In the genomic region with DNA sequence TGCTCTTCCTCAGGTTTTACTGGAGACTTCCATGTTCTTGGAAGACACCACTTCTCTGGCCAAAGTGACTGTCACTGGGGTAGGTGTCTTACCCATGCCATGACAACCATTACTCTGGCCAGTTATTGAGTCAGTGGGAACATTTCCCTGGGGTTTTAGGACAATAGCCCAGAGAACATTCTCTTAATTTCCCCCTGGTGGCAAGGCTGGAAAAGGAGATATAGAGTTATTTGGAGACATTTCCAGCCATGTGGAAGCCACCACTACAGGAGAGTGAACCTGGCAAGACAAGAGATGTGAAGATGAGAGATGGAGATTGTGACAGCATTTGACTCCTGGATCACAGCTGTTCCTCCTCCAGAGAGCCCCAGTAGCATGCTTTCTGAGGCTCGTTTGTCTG, we compare ENCODE assay signal across 16 cellular contexts.
"Had no signal": no experiment of that assay in that cellular context is flagged by ENCODE, and none has a peak within 500 bp of the region (broad histone marks: within the 10 kb centered on the region; RNA-seq: fewer than 3 reads in every experiment).

No MANE protein-coding gene starts in this region.

- H3K27ac Mint-ChIP-seq: activated CD4-positive, alpha-beta memory T cell treated with anti-CD3 and anti-CD28 coated beads, Interleukin-2, amount 10 ng/mL, durations not matched to agents 7 days and 5 days; activated naive CD8-positive, alpha-beta T cell treated with anti-CD3 and anti-CD28 coated beads, Interleukin-2, amount 10 ng/mL, durations not matched to agents 7 days and 5 days; activated T-cell treated with anti-CD3 and anti-CD28 coated beads, Interleukin-2, amount 50 U/mL, for 72 hours; natural killer cell treated with Interleukin-12 subunit alpha and Interleukin-12 subunit beta and Interleukin-15 and Interleukin-18, amount 100 ng/mL, for 72 hours; stimulated activated naive CD8-positive, alpha-beta T cell treated with anti-CD3 and anti-CD28 coated beads, Interleukin-15, amount 100 ng/mL, for 72 hours; T-helper 2 cell treated with Interferon-gamma antibody and Interleukin-4, amounts not matched to agents 5 μg/mL and 100 μg/mL, for 36 hours had no signal

- H3K27me3 Mint-ChIP-seq: activated CD4-positive, alpha-beta memory T cell treated with anti-CD3 and anti-CD28 coated beads, Interleukin-2, amount 10 ng/mL, durations not matched to agents 7 days and 5 days; activated naive CD8-positive, alpha-beta T cell treated with anti-CD3 and anti-CD28 coated beads, Interleukin-2, amount 10 ng/mL, durations not matched to agents 7 days and 5 days; natural killer cell treated with Interleukin-12 subunit alpha and Interleukin-12 subunit beta and Interleukin-15 and Interleukin-18, amount 100 ng/mL, for 72 hours; stimulated activated naive CD8-positive, alpha-beta T cell treated with anti-CD3 and anti-CD28 coated beads, Interleukin-15, amount 100 ng/mL, for 72 hours had no signal

- DNase-seq: activated CD4-positive, alpha-beta memory T cell treated with anti-CD3 and anti-CD28 coated beads, Interleukin-2, amount 10 ng/mL, durations not matched to agents 7 days and 5 days; activated CD8-positive, alpha-beta memory T cell treated with anti-CD3 and anti-CD28 coated beads, Interleukin-2, amount 50 U/mL, for 4 hours; activated gamma-delta T cell treated with Interleukin-2 at 50 U/mL for 16 hours; activated naive CD8-positive, alpha-beta T cell treated with anti-CD3 and anti-CD28 coated beads, Interleukin-2, amount 10 ng/mL, durations not matched to agents 7 days and 5 days; activated T-cell treated with anti-CD3 and anti-CD28 coated beads, Interleukin-2, amount 50 U/mL, for 72 hours; anterior cingulate cortex; esophagus squamous epithelium; foreskin melanocyte; heart right ventricle; left lung; stimulated activated CD4-positive, alpha-beta T cell treated with anti-CD3 and anti-CD28 coated beads, Interleukin-15, amount 100 ng/mL, for 24 hours; stimulated activated CD4-positive, alpha-beta T cell treated with anti-CD3 and anti-CD28 coated beads, Interleukin-4, amount 100 ng/mL, for 24 hours; stimulated activated naive CD8-positive, alpha-beta T cell treated with anti-CD3 and anti-CD28 coated beads, Interleukin-15, amount 100 ng/mL, for 72 hours; testis had no signal

- H3K36me3 ChIP-seq: esophagus squamous epithelium, heart right ventricle had no signal

- H3K4me1 ChIP-seq: left lung, testis had no signal

- H3K36me3 Mint-ChIP-seq: activated naive CD8-positive, alpha-beta T cell treated with anti-CD3 and anti-CD28 coated beads, Interleukin-2, amount 10 ng/mL, durations not matched to agents 7 days and 5 days; natural killer cell treated with Interleukin-12 subunit alpha and Interleukin-12 subunit beta and Interleukin-15 and Interleukin-18, amount 100 ng/mL, for 72 hours had no signal

- H3K27ac ChIP-seq: esophagus squamous epithelium, heart right ventricle, left lung, testis had no signal

- H3K27me3 ChIP-seq: esophagus squamous epithelium, heart right ventricle, left lung, testis had no signal

- H3K9me3 Mint-ChIP-seq: activated CD4-positive, alpha-beta memory T cell treated with anti-CD3 and anti-CD28 coated beads, Interleukin-2, amount 10 ng/mL, durations not matched to agents 7 days and 5 days; activated naive CD8-positive, alpha-beta T cell treated with anti-CD3 and anti-CD28 coated beads, Interleukin-2, amount 10 ng/mL, durations not matched to agents 7 days and 5 days; activated T-cell treated with anti-CD3 and anti-CD28 coated beads, Interleukin-2, amount 50 U/mL, for 72 hours; natural killer cell treated with Interleukin-12 subunit alpha and Interleukin-12 subunit beta and Interleukin-15 and Interleukin-18, amount 100 ng/mL, for 72 hours; stimulated activated naive CD8-positive, alpha-beta T cell treated with anti-CD3 and anti-CD28 coated beads, Interleukin-15, amount 100 ng/mL, for 72 hours; T-helper 2 cell treated with Interferon-gamma antibody and Interleukin-4, amounts not matched to agents 5 μg/mL and 100 μg/mL, for 36 hours had no signal

- H3K4me3 Mint-ChIP-seq: activated CD4-positive, alpha-beta memory T cell treated with anti-CD3 and anti-CD28 coated beads, Interleukin-2, amount 10 ng/mL, durations not matched to agents 7 days and 5 days; activated naive CD8-positive, alpha-beta T cell treated with anti-CD3 and anti-CD28 coated beads, Interleukin-2, amount 10 ng/mL, durations not matched to agents 7 days and 5 days; activated T-cell treated with anti-CD3 and anti-CD28 coated beads, Interleukin-2, amount 50 U/mL, for 72 hours; natural killer cell treated with Interleukin-12 subunit alpha and Interleukin-12 subunit beta and Interleukin-15 and Interleukin-18, amount 100 ng/mL, for 72 hours; stimulated activated naive CD8-positive, alpha-beta T cell treated with anti-CD3 and anti-CD28 coated beads, Interleukin-15, amount 100 ng/mL, for 72 hours; T-helper 2 cell treated with Interferon-gamma antibody and Interleukin-4, amounts not matched to agents 5 μg/mL and 100 μg/mL, for 36 hours had no signal

- ATAC-seq: activated T-cell treated with anti-CD3 and anti-CD28 coated beads, Interleukin-2, amount 50 U/mL, for 72 hours; heart right ventricle; left lung; natural killer cell treated with Interleukin-12 subunit alpha and Interleukin-12 subunit beta and Interleukin-15 and Interleukin-18, amount 100 ng/mL, for 72 hours; stimulated activated naive CD8-positive, alpha-beta T cell treated with anti-CD3 and anti-CD28 coated beads, Interleukin-15, amount 100 ng/mL, for 72 hours had no signal

- H3K9me3 ChIP-seq: esophagus squamous epithelium, heart right ventricle, left lung, testis had no signal

- H3K4me3 ChIP-seq: esophagus squamous epithelium, heart right ventricle, left lung, testis had no signal
